ENCODE assay signal across 8 cellular contexts in genomic region chr11:2400069-2400760, GRCh38. TPM values are rescaled to one million over a fixed set of nuclear protein-coding genes. Genes with fewer than 3 reads are reported as not detected.
DNase-seq lines count a peak whose midpoint lies in the region; ATAC-seq and TF ChIP-seq lines count a peak whose summit lies in the region.

Gene TSSC4, plus strand, starts transcription at chr11:2400750. Its CDS starts 1,884 bp downstream, at chr11:2402634.

- ATAC-seq in GM19043 (IDR thresholded peaks at IDR 0.05; ENCODE audit: low read depth, unreplicated experiment): peak; percentile 75
- peak; percentile 80 for ATAC-seq in HG03432 (IDR thresholded peaks at IDR 0.05; ENCODE audit: unreplicated experiment)

- H3K27me3 ChIP-seq in kidney epithelial cell (ENCODE audit: control insufficient read depth, insufficient read depth, low read length): no peaks in the 10 kb centered on the region

- H3K4me3 ChIP-seq in choroid plexus epithelial cell (ENCODE audit: low read depth, low read length) (peak within 1 kb of the TSS; percentile 86), kidney epithelial cell (ENCODE audit: low read depth, low read length) (peak within 1 kb of the TSS; percentile 94)

- DNase-seq in AML-193 (lab: John Stamatoyannopoulos, UW): peak; percentile 99 to 100
- peak; percentile 95 for DNase-seq in NCI-H510A (lab: John Stamatoyannopoulos, UW)
- DNase-seq in activated CD4-positive, alpha-beta T cell treated with anti-CD3 and anti-CD28 coated beads for 24 hours (ENCODE audit: low read depth in 2 of 2): peak; percentile 94 to 98
- DNase-seq in choroid plexus epithelial cell (ENCODE audit: low read depth): peak; percentile 100
- peak; percentile 99 for DNase-seq in kidney epithelial cell (ENCODE audit: low read depth)
- peak; percentile 98 to 99 for DNase-seq in stimulated activated CD4-positive, alpha-beta T cell treated with anti-CD3 and anti-CD28 coated beads, Interleukin-1b, Interleukin-23, amount 100 ng/mL, for 1 hour (ENCODE audit: low read depth in 2 of 2)

- TF ChIP-seq CTCF in choroid plexus epithelial cell (conservative IDR thresholded peaks at IDR 0.05; ENCODE audit: low read depth, low read length) (peak; percentile 97), kidney epithelial cell (IDR thresholded peaks at IDR 0.05; ENCODE audit: insufficient read depth, low read length, poor library complexity, severe bottlenecking) (peak; percentile 97)

- peaks cover 5% of the 10 kb centered on the region for H3K36me3 ChIP-seq in kidney epithelial cell (ENCODE audit: control insufficient read depth, insufficient read depth, low read length)

RNA-seq across cellular contexts. Expression of gene TSSC4, which starts in this region (rescaled TPM):
- 62.0 and 73.2 TPM in 2 replicates for total RNA-seq in kidney epithelial cell

Comparison
In these comparisons a context has a peak if more than half of its experiments do, and no peak if none do; other contexts are left out.
1. Peak in every context shown above with its lines: DNase-seq, ATAC-seq and H3K4me3 ChIP-seq.